ENCODE assay signal across 27 cellular contexts in the genomic region with DNA sequence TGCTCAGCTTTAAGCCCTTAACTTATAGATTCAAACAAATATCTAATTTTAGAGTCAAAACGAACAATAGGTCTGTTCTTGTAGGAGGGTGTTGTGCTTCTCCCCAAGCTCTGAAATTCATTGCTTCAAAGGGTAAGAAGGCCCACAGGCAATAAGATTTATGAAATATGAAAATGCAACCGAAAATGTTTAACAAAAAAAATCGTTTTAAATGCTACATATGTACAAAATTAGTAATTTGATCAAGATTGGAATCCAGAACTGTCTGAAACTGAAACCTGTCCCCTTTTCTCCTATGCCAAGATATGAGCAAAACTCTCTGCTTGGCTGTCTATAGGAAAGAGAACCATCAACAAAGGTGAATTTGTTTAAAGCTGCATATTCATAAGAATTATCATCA.
"Had no signal": no experiment of that assay in that cellular context is flagged by ENCODE, and none has a peak within 500 bp of the region (broad histone marks: within the 10 kb centered on the region; RNA-seq: fewer than 3 reads in every experiment).

No MANE protein-coding gene starts in this region.

- H3K4me1 Mint-ChIP-seq: activated CD4-positive, alpha-beta memory T cell treated with anti-CD3 and anti-CD28 coated beads, Interleukin-2, amount 10 ng/mL, durations not matched to agents 7 days and 5 days; activated naive CD4-positive, alpha-beta T cell treated with anti-CD3 and anti-CD28 coated beads, Interleukin-2, amount 10 ng/mL, durations not matched to agents 7 days and 5 days; mesothelial cell of epicardium; naive thymus-derived CD8-positive, alpha-beta T cell had no signal

- H3K36me3 ChIP-seq: colonic mucosa, left ventricle myocardium inferior, neural progenitor cell, right lobe of liver, thyroid gland had no signal

- H3K27ac Mint-ChIP-seq: activated CD4-positive, alpha-beta memory T cell treated with anti-CD3 and anti-CD28 coated beads, Interleukin-2, amount 10 ng/mL, durations not matched to agents 7 days and 5 days; activated naive CD4-positive, alpha-beta T cell treated with anti-CD3 and anti-CD28 coated beads, Interleukin-2, amount 10 ng/mL, durations not matched to agents 7 days and 5 days; effector memory CD8-positive, alpha-beta T cell; mesothelial cell of epicardium; naive thymus-derived CD8-positive, alpha-beta T cell; neural progenitor cell; stimulated activated naive CD8-positive, alpha-beta T cell treated with anti-CD3 and anti-CD28 coated beads, Interleukin-15, Interleukin-2, amounts not matched to agents 100 ng/mL and 50 ng/mL, for 24 hours had no signal

- H3K4me3 Mint-ChIP-seq: activated CD4-positive, alpha-beta memory T cell treated with anti-CD3 and anti-CD28 coated beads, Interleukin-2, amount 10 ng/mL, durations not matched to agents 7 days and 5 days; activated naive CD4-positive, alpha-beta T cell treated with anti-CD3 and anti-CD28 coated beads, Interleukin-2, amount 10 ng/mL, durations not matched to agents 7 days and 5 days; effector memory CD8-positive, alpha-beta T cell; mesothelial cell of epicardium; naive thymus-derived CD8-positive, alpha-beta T cell; neural progenitor cell; stimulated activated naive CD8-positive, alpha-beta T cell treated with anti-CD3 and anti-CD28 coated beads, Interleukin-15, Interleukin-2, amounts not matched to agents 100 ng/mL and 50 ng/mL, for 24 hours had no signal

- DNase-seq: activated CD4-positive, alpha-beta memory T cell treated with anti-CD3 and anti-CD28 coated beads, Interleukin-2, amount 10 ng/mL, durations not matched to agents 7 days and 5 days; activated CD4-positive, alpha-beta T cell treated with anti-CD3 and anti-CD28 coated beads for 4 hours; activated CD4-positive, CD25-positive, alpha-beta regulatory T cell; activated effector memory CD4-positive, alpha-beta T cell treated with anti-CD3 and anti-CD28 coated beads, Interleukin-2, amount 50 U/mL, for 16 hours; activated naive CD4-positive, alpha-beta T cell treated with anti-CD3 and anti-CD28 coated beads, Interleukin-2, amount 10 ng/mL, durations not matched to agents 7 days and 5 days; activated T-cell treated with anti-CD3 and anti-CD28 coated beads for 4 hours; amygdala; colonic mucosa; dorsolateral prefrontal cortex; effector memory CD8-positive, alpha-beta T cell; glutamatergic neuron; hippocampal formation; left ventricle myocardium inferior; mammary epithelial cell; naive thymus-derived CD8-positive, alpha-beta T cell; right lobe of liver; stimulated activated CD4-positive, alpha-beta T cell treated with anti-CD3 and anti-CD28 coated beads, Interleukin-1b, Interleukin-23, amount 100 ng/mL, for 48 hours; substantia nigra had no signal

- H2AFZ ChIP-seq: neural progenitor cell had no signal

- H3K4me3 ChIP-seq: colonic mucosa, dorsolateral prefrontal cortex, left ventricle myocardium inferior, neural progenitor cell, right lobe of liver, skin epidermis, thyroid gland had no signal

- ATAC-seq: effector memory CD8-positive, alpha-beta T cell; esophagus mucosa; naive thymus-derived CD8-positive, alpha-beta T cell; right lobe of liver had no signal

- H3K9me3 Mint-ChIP-seq: activated CD4-positive, alpha-beta memory T cell treated with anti-CD3 and anti-CD28 coated beads, Interleukin-2, amount 10 ng/mL, durations not matched to agents 7 days and 5 days; activated naive CD4-positive, alpha-beta T cell treated with anti-CD3 and anti-CD28 coated beads, Interleukin-2, amount 10 ng/mL, durations not matched to agents 7 days and 5 days had no signal

- H3K9me3 ChIP-seq: colonic mucosa, left ventricle myocardium inferior, right lobe of liver, thyroid gland had no signal

- H3K4me1 ChIP-seq: colonic mucosa, left ventricle myocardium inferior, neural progenitor cell, right lobe of liver had no signal

- H3K9ac ChIP-seq: neural progenitor cell had no signal

- H3K27ac ChIP-seq: colonic mucosa, dorsolateral prefrontal cortex, left ventricle myocardium inferior, neural progenitor cell, right lobe of liver, skin epidermis, thyroid gland had no signal

- H3K36me3 Mint-ChIP-seq: activated naive CD4-positive, alpha-beta T cell treated with anti-CD3 and anti-CD28 coated beads, Interleukin-2, amount 10 ng/mL, durations not matched to agents 7 days and 5 days; mesothelial cell of epicardium; naive thymus-derived CD8-positive, alpha-beta T cell; neural progenitor cell had no signal

- H3K27me3 Mint-ChIP-seq: activated CD4-positive, alpha-beta memory T cell treated with anti-CD3 and anti-CD28 coated beads, Interleukin-2, amount 10 ng/mL, durations not matched to agents 7 days and 5 days; activated naive CD4-positive, alpha-beta T cell treated with anti-CD3 and anti-CD28 coated beads, Interleukin-2, amount 10 ng/mL, durations not matched to agents 7 days and 5 days; stimulated activated naive CD8-positive, alpha-beta T cell treated with anti-CD3 and anti-CD28 coated beads, Interleukin-15, Interleukin-2, amounts not matched to agents 100 ng/mL and 50 ng/mL, for 24 hours had no signal

- H3K4me2 ChIP-seq: neural progenitor cell had no signal

- FAIRE-seq: bronchial epithelial cell, endothelial cell of umbilical vein, frontal cortex had no signal

- H3K27me3 ChIP-seq: colonic mucosa, neural progenitor cell, right lobe of liver, thyroid gland had no signal
